In the genomic region with DNA sequence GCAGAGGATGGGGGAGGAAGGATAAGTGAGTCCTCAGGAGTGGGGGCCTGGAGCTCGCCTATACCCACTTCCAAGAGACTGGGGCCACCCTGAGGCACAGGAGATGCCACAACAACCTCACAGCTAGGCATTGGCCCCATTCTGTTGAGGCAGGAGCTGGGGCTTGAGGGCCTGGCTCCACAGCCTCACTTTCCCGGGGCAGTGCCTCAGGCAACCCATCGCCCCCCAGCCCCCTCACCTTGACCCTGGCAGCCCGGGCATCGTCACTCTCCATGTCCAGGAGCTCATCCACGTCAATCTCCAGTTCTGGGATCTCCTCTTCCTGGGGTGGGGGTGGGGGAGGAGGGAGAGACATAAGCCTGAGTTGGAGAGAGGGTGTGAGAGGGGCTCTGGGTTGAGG, we compare ENCODE assay signal across 8 cellular contexts. TPM values are rescaled to one million over a fixed set of nuclear protein-coding genes. Genes with fewer than 3 reads are reported as not detected.
DNase-seq lines count a peak whose midpoint lies in the region; ATAC-seq, FAIRE-seq and TF ChIP-seq lines count a peak whose summit lies in the region.

No MANE protein-coding gene starts in this region.

- no peaks in the 10 kb centered on the region for H3K27me3 Mint-ChIP-seq in Calu3 (ENCODE audit: unreplicated experiment)

- H3K27me3 ChIP-seq in Panc1 (ENCODE audit: control insufficient read depth, insufficient read depth, low read length) (no peaks in the 10 kb centered on the region), pancreas (no peaks in the 10 kb centered on the region)

- FAIRE-seq in pancreas (lab: Jason Lieb, UNC), result no peak

- H3K4me1 ChIP-seq in Panc1 (ENCODE audit: control insufficient read depth, insufficient read depth, low read length) (peaks cover 51% of the 10 kb centered on the region), pancreas (peaks cover 5 to 28% (median 17%) of the 10 kb centered on the region in 3 donors)

- ATAC-seq in Panc1 (no peak), pancreas (no peak), HG03354 (IDR thresholded peaks at IDR 0.05; ENCODE audit: poor library complexity, severe bottlenecking, unreplicated experiment) (no peak), GM21360 (IDR thresholded peaks at IDR 0.05; ENCODE audit: unreplicated experiment) (no peak)

- peaks cover 97% of the 10 kb centered on the region for H3K36me3 Mint-ChIP-seq in Calu3 (ENCODE audit: insufficient read depth, unreplicated experiment)

- POLR2A ChIA-PET in Panc1 (lab: Charles Lee), result interaction anchor here (0.6 kb wide), 1 partner anchor 61 kb away, joined by 3 read pairs; no protein-coding TSS in a partner anchor

- H3K4me3 ChIP-seq in Panc1 (ENCODE audit: low read depth in 2 of 2, low read length in 2 of 2) (peak overlapping the region; percentile 85 to 95), epithelial cell of esophagus (ENCODE audit: low read length) (peak overlapping the region; percentile 67), pancreas (peak overlapping the region in 3 of 4 donors; percentile 35 to 70 (median 54))

- H3K4me1 Mint-ChIP-seq in Calu3 (ENCODE audit: low read depth, unreplicated experiment), result peaks cover 34% of the 10 kb centered on the region

- CTCF ChIA-PET in Calu3 (lab: Charles Lee) (interaction anchor here (0.5 to 1.9 kb wide), 7 partner anchors 12 to 558 kb away, joined by 3 to 11 read pairs (median 4); no protein-coding TSS in a partner anchor), Panc1 (lab: Charles Lee) (no interaction called here)

- H3K27ac ChIP-seq in Panc1 (ENCODE audit: low read length) (peak overlapping the region; percentile 95), pancreas (peak overlapping the region; percentile 76 to 89 (median 83))

- intact Hi-C loops in Calu3 (cut with micrococcal nuclease; ENCODE audit: unreplicated experiment) (loop anchor here (10.0 kb wide), 1 partner anchor 60 kb away; a partner anchor contains a TSS), Panc1 (cut with micrococcal nuclease; ENCODE audit: unreplicated experiment) (loop anchor here (10.0 kb wide), 1 partner anchor 60 kb away; a partner anchor contains a TSS), pancreas (cut with DNase I) (no loop called here)

- H3K4me3 Mint-ChIP-seq in Calu3 (ENCODE audit: low read depth, unreplicated experiment), result peak overlapping the region; percentile 96

- TF ChIP-seq CTCF in Calu3 (IDR thresholded peaks at IDR 0.05; ENCODE audit: unreplicated experiment) (no peak), Panc1 (IDR thresholded peaks at IDR 0.05) (no peak), epithelial cell of esophagus (IDR thresholded peaks at IDR 0.05; ENCODE audit: insufficient read depth, low read depth, low read length, missing control alignments) (no peak), pancreas (IDR thresholded peaks at IDR 0.05) (no peak)

- H3K36me3 ChIP-seq in Panc1 (ENCODE audit: control insufficient read depth, insufficient read depth, low read length) (peaks cover 3% of the 10 kb centered on the region; the same call in 1 of the 2 replicates), pancreas (no peaks in the 10 kb centered on the region)

- H3K9me3 Mint-ChIP-seq in Calu3 (ENCODE audit: low read depth, unreplicated experiment), result no peaks in the 10 kb centered on the region

- in situ Hi-C loops in Panc1 (cut with HindIII; ENCODE audit: low pct_unique_long_range_greater_than_20kb, low sequenced_read_pairs), result no loop called here

- DNase-seq in Calu3, result no peak
- no peak for DNase-seq in Panc1 (ENCODE audit: low read depth, low spot score)
- no peak for DNase-seq in epithelial cell of esophagus (ENCODE audit: low read depth)
- no peak for DNase-seq in pancreas
- no peak for DNase-seq in germinal center (ENCODE audit: low spot score)
- DNase-seq in kidney glomerular epithelial cell (lab: John Stamatoyannopoulos, UW), result no peak

- WGBS in pancreas, 2 donors, result 8 to 16% methylated on average over 6 of the region's 6 CpGs

- BruUV-seq in Calu3 (replicated peaks; lab: Mats Ljungman, UMichigan) (no TSS peak), Panc1 (replicated peaks; lab: Mats Ljungman, UMichigan) (no TSS peak)

- H3K27ac Mint-ChIP-seq in Calu3 (ENCODE audit: unreplicated experiment), result peak overlapping the region; percentile 82

- H3K9me3 ChIP-seq in Panc1 (ENCODE audit: control insufficient read depth, insufficient read depth, low read depth, low read length) (no peaks in the 10 kb centered on the region), pancreas (no peaks in the 10 kb centered on the region)

RNA-seq across cellular contexts. Expression of a gene that starts 1.8 kb away (rescaled TPM):
- total RNA-seq in Calu3 (2022), result 276 and 334 TPM in 2 replicates
- 261 TPM for total RNA-seq in Panc1 (2021; ENCODE audit: unreplicated experiment)
- 287 TPM for polyA plus RNA-seq in Panc1 (2012; ENCODE audit: insufficient read length)
- total RNA-seq in pancreas, result 100 to 1,000 TPM; 106 to 177 (median 119) TPM
- 100 to 1,000 TPM in 1 of 2 donors, 10 to 100 TPM in 1; 81.6 to 180 TPM for polyA plus RNA-seq in pancreas

RNA-seq across cellular contexts. Expression of a gene that starts 4.1 kb away (rescaled TPM):
- total RNA-seq in Calu3 (2022), result 87.4 and 91.3 TPM in 2 replicates
- total RNA-seq in Panc1 (2021; ENCODE audit: unreplicated experiment), result 71.8 TPM
- 182 TPM for polyA plus RNA-seq in Panc1 (2012; ENCODE audit: insufficient read length)
- total RNA-seq in pancreas, result 10 to 100 TPM; 37.8 to 64.1 (median 45.6) TPM
- polyA plus RNA-seq in pancreas, result 100 to 1,000 TPM; 307 to 344 TPM

RNA-seq across cellular contexts. Expression of a gene that starts 6.4 kb away (rescaled TPM):
- 35.9 and 39.5 TPM in 2 replicates for total RNA-seq in Calu3 (2022)
- total RNA-seq in Panc1 (2021; ENCODE audit: unreplicated experiment), result 41.2 TPM
- 55.5 TPM for polyA plus RNA-seq in Panc1 (2012; ENCODE audit: insufficient read length)
- total RNA-seq in pancreas, result 10 to 100 TPM in 1 of 6 donors, 1 to 10 TPM in 5; 5.7 to 13.1 (median 6.9) TPM
- 10 to 100 TPM in 1 of 2 donors, 1 to 10 TPM in 1; 6.5 to 11.8 TPM for polyA plus RNA-seq in pancreas

RNA-seq across cellular contexts. Expression of a gene that starts 10.6 kb away (rescaled TPM):
- 88.8 and 91.5 TPM in 2 replicates for total RNA-seq in Calu3 (2022)
- 101 TPM for total RNA-seq in Panc1 (2021; ENCODE audit: unreplicated experiment)
- polyA plus RNA-seq in Panc1 (2012; ENCODE audit: insufficient read length), result 126 TPM
- 10 to 100 TPM; 54.1 to 87.1 (median 62.2) TPM for total RNA-seq in pancreas
- polyA plus RNA-seq in pancreas, result 100 to 1,000 TPM in 1 of 2 donors, 10 to 100 TPM in 1; 61.2 to 115 TPM

RNA-seq across cellular contexts. Expression of a gene that starts 14.6 kb away (rescaled TPM):
- 26.6 and 28.0 TPM in 2 replicates for total RNA-seq in Calu3 (2022)
- total RNA-seq in Panc1 (2021; ENCODE audit: unreplicated experiment), result 41.0 TPM
- 82.2 TPM for polyA plus RNA-seq in Panc1 (2012; ENCODE audit: insufficient read length)
- total RNA-seq in pancreas, result 10 to 100 TPM; 28.1 to 39.1 (median 33.0) TPM
- 100 to 1,000 TPM in 1 of 2 donors, 10 to 100 TPM in 1; 92.9 to 125 TPM for polyA plus RNA-seq in pancreas

Comparison
In these comparisons a context has a peak if more than half of its experiments do, and no peak if none do; other contexts are left out.
1. intact Hi-C loops: an anchor here in Calu3 (10.0 kb wide) and Panc1 (10.0 kb wide); none called in pancreas.